ENCODE assay signal across 29 cellular contexts in genomic region chr22:26775394-26775793, GRCh38.
"Had no signal": no experiment of that assay in that cellular context is flagged by ENCODE, and none has a peak within 500 bp of the region (broad histone marks: within the 10 kb centered on the region; RNA-seq: fewer than 3 reads in every experiment).

No MANE protein-coding gene starts in this region.

- H3K4me3 ChIP-seq: colonic mucosa, coronary artery, dorsolateral prefrontal cortex, esophagus muscularis mucosa, esophagus squamous epithelium, gastrocnemius medialis, gastroesophageal sphincter, heart left ventricle, heart right ventricle, hepatocyte had no signal

- H3K27ac Mint-ChIP-seq: dendritic cell treated with granulocyte-macrophage colony-stimulating factor and Interleukin-4, amounts not matched to agents 40 ng/mL and 50 ng/mL, for 4 days; effector memory CD8-positive, alpha-beta T cell; endodermal cell had no signal

- H3K9me3 ChIP-seq: colonic mucosa, gastrocnemius medialis had no signal

- H3K79me2 ChIP-seq: hepatocyte had no signal

- H3K27me3 Mint-ChIP-seq: dendritic cell treated with granulocyte-macrophage colony-stimulating factor and Interleukin-4, amounts not matched to agents 40 ng/mL and 50 ng/mL, for 4 days; effector memory CD8-positive, alpha-beta T cell had no signal

- H3K4me1 ChIP-seq: colonic mucosa, esophagus squamous epithelium, foreskin keratinocyte had no signal

- H3K27me3 ChIP-seq: colonic mucosa, dorsolateral prefrontal cortex, esophagus muscularis mucosa, esophagus squamous epithelium, foreskin keratinocyte, gastrocnemius medialis, gastroesophageal sphincter, heart left ventricle, heart right ventricle, hepatocyte had no signal

- H3K4me2 ChIP-seq: hepatocyte had no signal

- H3K4me3 Mint-ChIP-seq: dendritic cell treated with granulocyte-macrophage colony-stimulating factor and Interleukin-4, amounts not matched to agents 40 ng/mL and 50 ng/mL, for 4 days; effector memory CD8-positive, alpha-beta T cell; endodermal cell had no signal

- FAIRE-seq: endometrium, endothelial cell of umbilical vein, frontal cortex had no signal

- H3K36me3 ChIP-seq: colonic mucosa had no signal

- ATAC-seq: effector memory CD8-positive, alpha-beta T cell; esophagus mucosa; foreskin keratinocyte; gastrocnemius medialis; gastroesophageal sphincter; heart left ventricle; heart right ventricle had no signal

- DNase-seq: colonic mucosa; cortex of kidney; dermis blood vessel endothelial cell; dorsolateral prefrontal cortex; effector CD4-positive, alpha-beta T cell; effector CD8-positive, alpha-beta T cell; effector memory CD4-positive, alpha-beta T cell; effector memory CD8-positive, alpha-beta T cell; endodermal cell; erythroblast; esophagus squamous epithelium; foreskin fibroblast; foreskin keratinocyte; foreskin melanocyte; gastrocnemius medialis; glutamatergic neuron; head of caudate nucleus; heart left ventricle; heart right ventricle had no signal

- H2AFZ ChIP-seq: hepatocyte had no signal

- H3K27ac ChIP-seq: colonic mucosa, coronary artery, dorsolateral prefrontal cortex, epithelial cell of prostate, esophagus muscularis mucosa, esophagus squamous epithelium, foreskin keratinocyte, gastrocnemius medialis, gastroesophageal sphincter, heart left ventricle, heart right ventricle, hepatocyte had no signal
